In genomic region chr17:32114536-32114935, GRCh38 we compare ENCODE assay signal across 18 cellular contexts. TPM values are rescaled to one million over a fixed set of nuclear protein-coding genes. Genes with fewer than 3 reads are reported as not detected.
A peak's percentile ranks its signal among the peaks of the same experiment; 100 is the strongest.
DNase-seq lines count a peak whose midpoint lies in the region; ATAC-seq and TF ChIP-seq lines count a peak whose summit lies in the region.
"Had no signal": no experiment of that assay in that cellular context is flagged by ENCODE, and none has a peak within 500 bp of the region (broad histone marks: within the 10 kb centered on the region; RNA-seq: fewer than 3 reads in every experiment).

No MANE protein-coding gene starts in this region.

- BruUV-seq in HCT116 (replicated peaks; lab: Mats Ljungman, UMichigan): no TSS peak

- H3K4me3 ChIP-seq in BLaER1 (no peak overlapping the region), HCT116 (replicated peaks in 1 of 2; ENCODE audit: low read depth in 1 of 2, low read length in 2 of 2) (no peak overlapping the region), OCI-LY3 (ENCODE audit: low read length) (no peak overlapping the region)

- intact Hi-C loops in HCT116 (cut with micrococcal nuclease) (no loop called here), left ventricle myocardium superior (cut with micrococcal nuclease) (no loop called here)

- ATAC-seq in HCT116: no peak
- no peak for ATAC-seq in left ventricle myocardium superior
- ATAC-seq: HepG2, Panc1, Right ventricle myocardium inferior had no signal

- H3K4me3 Mint-ChIP-seq in endothelial cell (ENCODE audit: unreplicated experiment): no peak overlapping the region
- H3K4me3 Mint-ChIP-seq: CD4-positive, CD25-positive, alpha-beta regulatory T cell had no signal

- DNase-seq in HCT116 (ENCODE audit: low read depth, low spot score) (no peak), endothelial cell (ENCODE audit: low spot score) (no peak), A172 (ENCODE audit: low spot score) (no peak), left ventricle myocardium superior (no peak)
- DNase-seq in stimulated activated CD4-positive, alpha-beta T cell treated with anti-CD3 and anti-CD28 coated beads, Interleukin-2, amount 100 ng/mL, for 24 hours: no peak
- DNase-seq: CD4-positive, CD25-positive, alpha-beta regulatory T cell; DMS53; Karpas-422; MM.1S; NCI-H1105; NCI-H1694 treated with DMSO at 0.1 percent for 48 hours; NCI-H774; SK-N-SH had no signal

- H3K27ac ChIP-seq in BLaER1 (no peak overlapping the region), HCT116 (ENCODE audit: low read depth, low read length) (no peak overlapping the region), OCI-LY3 (ENCODE audit: low read length) (no peak overlapping the region)

- H3K9me3 ChIP-seq in BLaER1: no peaks in the 10 kb centered on the region
- no peaks in the 10 kb centered on the region for H3K9me3 ChIP-seq in HCT116 (ENCODE audit: control insufficient read depth in 1 of 2, insufficient read depth in 1 of 2, low read depth in 1 of 2, low read length in 2 of 2)
- H3K9me3 ChIP-seq in OCI-LY3 (ENCODE audit: insufficient read depth, low read length): no peaks in the 10 kb centered on the region
- H3K9me3 ChIP-seq: SK-N-SH had no signal

- no peaks in the 10 kb centered on the region for H3K36me3 Mint-ChIP-seq in endothelial cell (ENCODE audit: low read depth, unreplicated experiment)
- H3K36me3 Mint-ChIP-seq: CD4-positive, CD25-positive, alpha-beta regulatory T cell had no signal

- no peaks in the 10 kb centered on the region for H3K27me3 ChIP-seq in BLaER1
- H3K27me3 ChIP-seq in HCT116 (ENCODE audit: insufficient read depth, low read length): no peaks in the 10 kb centered on the region
- peaks cover 6% of the 10 kb centered on the region; the same call in 1 of the 2 replicates for H3K27me3 ChIP-seq in OCI-LY3 (ENCODE audit: low read depth, low read length)

- no peaks in the 10 kb centered on the region for H3K79me2 ChIP-seq in HCT116 (ENCODE audit: insufficient read depth, low read length)
- no peaks in the 10 kb centered on the region for H3K79me2 ChIP-seq in OCI-LY3 (ENCODE audit: low read length)

- CTCF ChIA-PET in HCT116 (lab: Charles Lee): no interaction called here

- H3K4me2 ChIP-seq in BLaER1 (peak overlapping the region; percentile 29), HCT116 (ENCODE audit: low read length) (no peak overlapping the region), OCI-LY3 (ENCODE audit: low read length) (no peak overlapping the region)
- H3K4me2 ChIP-seq: SK-N-SH had no signal

- no peak for TF ChIP-seq CTCF in HCT116 (IDR thresholded peaks at IDR 0.05 in 2 of 3, conservative IDR thresholded peaks at IDR 0.05 in 1 of 3; ENCODE audit: borderline replicate concordance in 1 of 3, insufficient read depth in 1 of 3, low read depth in 2 of 3, low read length in 2 of 3)
- no peak for TF ChIP-seq CTCF in OCI-LY3 (IDR thresholded peaks at IDR 0.05; ENCODE audit: low read depth, low read length)
- no peak for TF ChIP-seq CTCF in endothelial cell (IDR thresholded peaks at IDR 0.05; ENCODE audit: unreplicated experiment)

- RAD21 ChIA-PET in HCT116 (lab: Charles Lee; ENCODE audit: low non-redundant PET in 1 of 2, low total read pairs in 2 of 2, uncharacterized antibody in 2 of 2, unreplicated experiment in 2 of 2): no interaction called here

- H3K27me3 Mint-ChIP-seq in endothelial cell (ENCODE audit: unreplicated experiment): peaks cover 4% of the 10 kb centered on the region

- H3K9ac ChIP-seq in BLaER1: no peak overlapping the region
- H3K9ac ChIP-seq in HCT116 (ENCODE audit: low read length): no peak overlapping the region
- H3K9ac ChIP-seq in OCI-LY3 (ENCODE audit: low read length): no peak overlapping the region
- H3K9ac ChIP-seq: SK-N-SH had no signal

- TF ChIP-seq POLR2A in HCT116 (IDR thresholded peaks at IDR 0.05; ENCODE audit: borderline replicate concordance, extremely low read depth, insufficient read depth, insufficient read length): no peak

- H3K4me1 ChIP-seq in BLaER1 (peaks cover 12% of the 10 kb centered on the region), HCT116 (ENCODE audit: control insufficient read depth in 1 of 2, insufficient read depth in 2 of 2, low read length in 2 of 2) (no peaks in the 10 kb centered on the region; a peak in 1 of 4 replicates), OCI-LY3 (ENCODE audit: low read length) (no peaks in the 10 kb centered on the region)

- no peaks in the 10 kb centered on the region for H3K9me2 ChIP-seq in HCT116 (ENCODE audit: insufficient read depth)
- H3K9me2 ChIP-seq: SK-N-SH had no signal

- H2AFZ ChIP-seq in HCT116 (ENCODE audit: low read depth, low read length, poor library complexity, severe bottlenecking): peak overlapping the region; percentile 73
- H2AFZ ChIP-seq in OCI-LY3 (ENCODE audit: low read depth, low read length): 0 out of 2 replicates have a peak overlapping the region, but pooled peaks have one; percentile 3

- H3K4me1 Mint-ChIP-seq in endothelial cell (ENCODE audit: unreplicated experiment): peaks cover 8% of the 10 kb centered on the region
- H3K4me1 Mint-ChIP-seq: CD4-positive, CD25-positive, alpha-beta regulatory T cell had no signal

- H3K27ac Mint-ChIP-seq in endothelial cell (ENCODE audit: unreplicated experiment): peak overlapping the region; percentile 45
- H3K27ac Mint-ChIP-seq: CD4-positive, CD25-positive, alpha-beta regulatory T cell had no signal

- H4K20me1 ChIP-seq in BLaER1 (no peaks in the 10 kb centered on the region), HCT116 (ENCODE audit: insufficient read depth) (no peaks in the 10 kb centered on the region), OCI-LY3 (ENCODE audit: insufficient read depth, low read length) (no peaks in the 10 kb centered on the region)

- no peaks in the 10 kb centered on the region for H3K9me3 Mint-ChIP-seq in endothelial cell (ENCODE audit: unreplicated experiment)
- H3K9me3 Mint-ChIP-seq: CD4-positive, CD25-positive, alpha-beta regulatory T cell had no signal

- no peak for TF ChIP-seq RAD21 in HCT116 (IDR thresholded peaks at IDR 0.05; ENCODE audit: low read depth)

- POLR2A ChIA-PET in HCT116 (lab: Charles Lee): no interaction called here

- H3K36me3 ChIP-seq in BLaER1 (no peaks in the 10 kb centered on the region), HCT116 (ENCODE audit: control insufficient read depth in 1 of 2, insufficient read depth in 2 of 2, low read length in 2 of 2) (no peaks in the 10 kb centered on the region), OCI-LY3 (replicated peaks; ENCODE audit: low read depth, low read length) (no peaks in the 10 kb centered on the region)

TF ChIP-seq in HCT116, 20 proteins besides CTCF, POLR2A, EP300 and RAD21:
- no peak for TF ChIP-seq MAX (IDR thresholded peaks at IDR 0.05)
- no peak for TF ChIP-seq CEBPB (IDR thresholded peaks at IDR 0.05; ENCODE audit: low read depth)
- no peak for TF ChIP-seq ZNF274 (IDR thresholded peaks at IDR 0.05; ENCODE audit: low read depth, low read length)
- TF ChIP-seq SIN3A (IDR thresholded peaks at IDR 0.05; ENCODE audit: low read depth): no peak
- TF ChIP-seq SP1 (IDR thresholded peaks at IDR 0.05; ENCODE audit: low read depth): no peak

RNA-seq across cellular contexts. Expression of gene RHOT1, which starts 27.8 kb away (rescaled TPM):
- total RNA-seq in HCT116 (2021; ENCODE audit: unreplicated experiment): 33.3 TPM
- polyA plus RNA-seq in HCT116 (2012): 16.2 and 18.5 TPM in 2 replicates
- total RNA-seq in endothelial cell (ENCODE audit: unreplicated experiment): 21.4 TPM
- total RNA-seq in A172 (2014; rRNA removed; shearing (Covaris generic)): 86.6 and 112 TPM in 2 replicates
- total RNA-seq in left ventricle myocardium superior: 77.3 TPM
